Comparison of ENCODE assay signal across 5 cellular contexts in the genomic region with DNA sequence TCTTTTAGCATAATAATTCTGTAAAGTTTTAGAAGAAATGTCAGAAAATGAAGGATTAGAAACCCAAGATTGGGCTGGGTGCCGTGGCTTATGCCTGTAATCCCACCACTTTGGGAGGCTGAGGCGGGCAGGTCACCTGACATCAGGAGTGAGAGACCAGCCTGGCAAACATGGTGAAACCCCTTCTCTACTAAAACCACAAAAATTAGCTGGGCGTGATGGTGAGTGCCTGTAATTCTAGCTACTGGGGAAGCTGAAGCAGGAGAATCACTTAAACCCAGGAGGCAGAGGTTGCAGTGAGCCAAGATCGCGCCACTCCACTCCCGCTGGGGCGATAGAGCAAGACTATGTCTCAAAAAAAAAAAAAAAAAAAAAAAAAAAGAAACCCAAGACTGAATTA. TPM values are rescaled to one million over a fixed set of nuclear protein-coding genes. Genes with fewer than 3 reads are reported as not detected.
"Had no signal": no experiment of that assay in that cellular context is flagged by ENCODE, and none has a peak within 500 bp of the region (broad histone marks: within the 10 kb centered on the region; RNA-seq: fewer than 3 reads in every experiment).

No MANE protein-coding gene starts in this region.

RNA-seq across cellular contexts. Expression of a gene that starts 39.1 kb away (rescaled TPM):
- total RNA-seq: NCI-H460, PC-3, Peyer's patch, Right ventricle myocardium superior, SJSA1 had no signal
